ENCODE assay signal across 1 cellular context in the genomic region with DNA sequence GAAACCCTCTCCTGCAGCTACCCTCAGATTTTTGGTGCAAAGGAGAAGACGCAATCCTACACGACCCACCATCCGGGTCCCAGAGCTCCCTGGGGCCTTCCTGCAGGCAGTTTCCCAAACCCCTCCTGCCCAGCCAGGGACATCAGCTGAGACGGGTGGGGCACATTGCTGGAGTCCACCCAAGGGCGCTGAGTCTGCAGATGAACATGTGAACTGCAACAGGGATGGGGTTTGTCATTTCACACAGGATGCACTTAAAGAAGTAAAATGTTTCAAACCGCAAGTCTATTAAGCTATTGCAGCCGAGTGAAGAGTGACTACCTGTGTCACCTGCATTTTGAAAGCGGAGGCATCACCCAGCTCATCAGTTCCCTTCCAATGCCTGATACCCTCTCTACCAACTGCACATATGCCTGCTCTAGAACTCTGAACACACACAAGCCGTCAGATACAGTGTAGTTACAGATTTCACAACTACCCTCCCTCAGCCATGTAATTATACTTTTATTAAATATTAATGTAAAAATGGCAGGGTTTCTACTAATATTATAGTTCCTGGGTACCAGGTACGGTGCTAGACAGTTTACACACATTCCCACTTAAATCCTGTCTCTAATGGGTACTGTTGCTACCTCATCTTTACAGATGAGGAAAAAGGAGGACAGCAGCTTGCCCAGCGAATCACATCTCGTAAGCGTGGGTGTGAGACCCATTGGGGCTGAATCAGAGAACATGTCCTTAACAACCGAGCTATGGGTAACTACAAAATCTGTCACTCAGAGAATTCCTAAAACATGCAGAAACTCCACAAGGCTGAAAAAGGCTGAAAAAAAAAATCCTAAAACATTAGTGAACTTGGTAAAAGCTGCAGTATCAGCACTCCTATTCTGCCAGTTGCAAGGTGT.
TF ChIP-seq lines count a peak whose summit lies in the region.

No MANE protein-coding gene starts in this region.

TF ChIP-seq in SK-N-SH treated with all-trans-retinoic acid at 6 μM for 48 hours, 23 proteins besides CTCF, POLR2A, EP300 and RAD21 (continued from another document):
- TF ChIP-seq GLIS3 (CRISPR knock-in tag; IDR thresholded peaks at IDR 0.05) (no peak), CREB5 (CRISPR knock-in tag; IDR thresholded peaks at IDR 0.05; ENCODE audit: low read depth) (no peak), TOX (CRISPR knock-in tag; IDR thresholded peaks at IDR 0.05; ENCODE audit: borderline replicate concordance) (no peak), OSR1 (CRISPR knock-in tag; IDR thresholded peaks at IDR 0.05) (no peak)
